Comparison of ENCODE assay signal across 8 cellular contexts in the genomic region with DNA sequence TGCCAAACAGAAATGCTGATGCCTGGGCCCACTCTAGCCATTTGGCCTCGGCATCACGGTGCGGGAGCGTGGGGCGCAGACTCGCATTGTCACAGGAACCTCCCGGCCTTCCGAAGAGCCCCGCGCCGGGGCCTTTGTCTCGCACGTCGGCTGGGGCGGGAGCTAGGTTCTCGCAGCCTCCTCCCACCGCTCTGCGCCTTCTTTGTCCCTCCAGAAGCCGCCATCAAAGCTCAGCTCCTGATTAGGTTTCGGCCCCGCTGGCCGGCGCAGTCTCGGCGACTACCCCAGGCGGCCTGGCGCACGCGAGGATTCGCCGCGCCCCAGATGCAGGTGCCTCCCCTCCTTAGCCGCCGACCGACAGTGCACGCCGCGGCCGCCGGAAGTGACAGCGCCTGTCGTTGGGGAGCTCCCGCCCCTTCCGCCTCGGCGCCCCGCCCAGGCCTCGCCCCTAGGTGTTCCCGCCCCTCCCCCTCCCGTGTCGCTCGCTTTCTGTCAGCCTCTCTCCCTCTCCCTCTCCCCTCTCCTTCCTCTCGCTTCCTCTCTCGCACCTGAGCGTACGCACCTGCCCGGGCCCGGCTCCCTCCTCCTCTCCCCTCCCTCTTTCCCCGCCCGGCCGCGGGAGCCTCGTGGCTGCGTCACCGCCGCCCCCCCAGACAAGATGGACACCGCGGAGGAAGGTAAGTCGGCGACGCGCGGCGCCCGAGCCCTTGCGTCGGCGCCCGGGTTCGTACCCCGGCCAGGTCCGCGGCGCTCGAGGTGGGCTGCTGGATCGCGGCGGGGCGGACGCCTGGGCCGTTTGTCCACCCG. TPM values are rescaled to one million over a fixed set of nuclear protein-coding genes. Genes with fewer than 3 reads are reported as not detected.
DNase-seq lines count a peak whose midpoint lies in the region; TF ChIP-seq lines count a peak whose summit lies in the region.

A gene with protein sequence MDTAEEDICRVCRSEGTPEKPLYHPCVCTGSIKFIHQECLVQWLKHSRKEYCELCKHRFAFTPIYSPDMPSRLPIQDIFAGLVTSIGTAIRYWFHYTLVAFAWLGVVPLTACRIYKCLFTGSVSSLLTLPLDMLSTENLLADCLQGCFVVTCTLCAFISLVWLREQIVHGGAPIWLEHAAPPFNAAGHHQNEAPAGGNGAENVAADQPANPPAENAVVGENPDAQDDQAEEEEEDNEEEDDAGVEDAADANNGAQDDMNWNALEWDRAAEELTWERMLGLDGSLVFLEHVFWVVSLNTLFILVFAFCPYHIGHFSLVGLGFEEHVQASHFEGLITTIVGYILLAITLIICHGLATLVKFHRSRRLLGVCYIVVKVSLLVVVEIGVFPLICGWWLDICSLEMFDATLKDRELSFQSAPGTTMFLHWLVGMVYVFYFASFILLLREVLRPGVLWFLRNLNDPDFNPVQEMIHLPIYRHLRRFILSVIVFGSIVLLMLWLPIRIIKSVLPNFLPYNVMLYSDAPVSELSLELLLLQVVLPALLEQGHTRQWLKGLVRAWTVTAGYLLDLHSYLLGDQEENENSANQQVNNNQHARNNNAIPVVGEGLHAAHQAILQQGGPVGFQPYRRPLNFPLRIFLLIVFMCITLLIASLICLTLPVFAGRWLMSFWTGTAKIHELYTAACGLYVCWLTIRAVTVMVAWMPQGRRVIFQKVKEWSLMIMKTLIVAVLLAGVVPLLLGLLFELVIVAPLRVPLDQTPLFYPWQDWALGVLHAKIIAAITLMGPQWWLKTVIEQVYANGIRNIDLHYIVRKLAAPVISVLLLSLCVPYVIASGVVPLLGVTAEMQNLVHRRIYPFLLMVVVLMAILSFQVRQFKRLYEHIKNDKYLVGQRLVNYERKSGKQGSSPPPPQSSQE (plus strand): TSS at position 455 of the 807 bp plus-strand sequence. CDS start 204 bp downstream, at position 659.

- CTCF ChIA-PET in activated naive CD4-positive, alpha-beta T cell treated with anti-CD3 and anti-CD28 coated beads, Interleukin-2, amount 10 ng/mL, durations not matched to agents 7 days and 5 days (lab: Charles Lee) = interaction anchor here (0.6 to 1.3 kb wide), 5 partner anchors 66 to 451 kb away, joined by 3 to 4 read pairs (median 3); no protein-coding TSS in a partner anchor

- TF ChIP-seq POLR2A in NB4 (IDR thresholded peaks at IDR 0.05; ENCODE audit: extremely low read depth, insufficient read length) = peak; percentile 98

- TF ChIP-seq CTCF in HFFc6 (IDR thresholded peaks at IDR 0.05) (no peak), NB4 (IDR thresholded peaks at IDR 0.05; ENCODE audit: low read depth, low read length) (no peak)

- H3K4me3 ChIP-seq in NB4 (ENCODE audit: low read depth, low read length) (peak within 1 kb of the TSS; percentile 95), SK-N-MC (peak within 1 kb of the TSS; percentile 98)

- H3K9me3 Mint-ChIP-seq in HFFc6 = no peaks in the 10 kb centered on the region
- no peaks in the 10 kb centered on the region for H3K9me3 Mint-ChIP-seq in activated naive CD4-positive, alpha-beta T cell treated with anti-CD3 and anti-CD28 coated beads, Interleukin-2, amount 10 ng/mL, durations not matched to agents 7 days and 5 days

- H3K9me3 ChIP-seq in SK-N-MC (ENCODE audit: low read depth, low read length) = no peaks in the 10 kb centered on the region

- DNase-seq in GM04503 (ENCODE audit: low read depth) (peak; percentile 35), HFFc6 (peak; percentile 88), NB4 (ENCODE audit: low read depth) (peak; percentile 97), SK-N-MC (ENCODE audit: low read depth, low spot score) (no peak), germinal center (ENCODE audit: low spot score) (peak; percentile 91), non-pigmented ciliary epithelial cell (ENCODE audit: low read depth) (peak; percentile 49), substantia nigra (lab: John Stamatoyannopoulos, UW) (peak; percentile 57 to 96 (median 89))
- DNase-seq in activated naive CD4-positive, alpha-beta T cell treated with anti-CD3 and anti-CD28 coated beads, Interleukin-2, amount 10 ng/mL, durations not matched to agents 7 days and 5 days = peak; percentile 96

- H3K36me3 ChIP-seq in SK-N-MC (ENCODE audit: insufficient read depth, low read length) = peaks cover 17% of the 10 kb centered on the region

- H3K4me1 Mint-ChIP-seq in HFFc6 (ENCODE audit: low read depth) = peaks cover 51% of the 10 kb centered on the region
- peaks cover 45% of the 10 kb centered on the region for H3K4me1 Mint-ChIP-seq in activated naive CD4-positive, alpha-beta T cell treated with anti-CD3 and anti-CD28 coated beads, Interleukin-2, amount 10 ng/mL, durations not matched to agents 7 days and 5 days

- peak within 1 kb of the TSS; percentile 93 for H3K27ac ChIP-seq in SK-N-MC
- H3K27ac ChIP-seq in substantia nigra (ENCODE audit: low read depth, low read length, poor library complexity, severe bottlenecking) = peak within 1 kb of the TSS; percentile 95

- peaks cover 19% of the 10 kb centered on the region for H3K36me3 Mint-ChIP-seq in HFFc6 (ENCODE audit: low read depth)
- H3K36me3 Mint-ChIP-seq in activated naive CD4-positive, alpha-beta T cell treated with anti-CD3 and anti-CD28 coated beads, Interleukin-2, amount 10 ng/mL, durations not matched to agents 7 days and 5 days = peaks cover 12% of the 10 kb centered on the region

- H3K27ac Mint-ChIP-seq in HFFc6 = peak within 1 kb of the TSS; percentile 98
- H3K27ac Mint-ChIP-seq in activated naive CD4-positive, alpha-beta T cell treated with anti-CD3 and anti-CD28 coated beads, Interleukin-2, amount 10 ng/mL, durations not matched to agents 7 days and 5 days = peak within 1 kb of the TSS; percentile 98

- H3K4me3 Mint-ChIP-seq in HFFc6 = peak within 1 kb of the TSS; percentile 98
- H3K4me3 Mint-ChIP-seq in activated naive CD4-positive, alpha-beta T cell treated with anti-CD3 and anti-CD28 coated beads, Interleukin-2, amount 10 ng/mL, durations not matched to agents 7 days and 5 days = peak within 1 kb of the TSS; percentile 99

- H3K27me3 Mint-ChIP-seq in HFFc6 (ENCODE audit: insufficient read depth) = peaks cover 2% of the 10 kb centered on the region; the same call in 1 of the 2 replicates
- H3K27me3 Mint-ChIP-seq in activated naive CD4-positive, alpha-beta T cell treated with anti-CD3 and anti-CD28 coated beads, Interleukin-2, amount 10 ng/mL, durations not matched to agents 7 days and 5 days = no peaks in the 10 kb centered on the region

- peak within 1 kb of the TSS; percentile 99 for H3K9ac ChIP-seq in SK-N-MC (ENCODE audit: insufficient read length)

RNA-seq across cellular contexts. Expression of the gene that starts here (rescaled TPM):
- total RNA-seq in HFFc6 (2021; fragmentation: NEBNext Ultra II Directional; extraction: Animal tissue kit (Norgen Biotek cat#: 25700)) = 100 to 1,000 TPM; 129 to 194 (median 156) TPM
